ENCODE assay signal across 8 cellular contexts in the genomic region with DNA sequence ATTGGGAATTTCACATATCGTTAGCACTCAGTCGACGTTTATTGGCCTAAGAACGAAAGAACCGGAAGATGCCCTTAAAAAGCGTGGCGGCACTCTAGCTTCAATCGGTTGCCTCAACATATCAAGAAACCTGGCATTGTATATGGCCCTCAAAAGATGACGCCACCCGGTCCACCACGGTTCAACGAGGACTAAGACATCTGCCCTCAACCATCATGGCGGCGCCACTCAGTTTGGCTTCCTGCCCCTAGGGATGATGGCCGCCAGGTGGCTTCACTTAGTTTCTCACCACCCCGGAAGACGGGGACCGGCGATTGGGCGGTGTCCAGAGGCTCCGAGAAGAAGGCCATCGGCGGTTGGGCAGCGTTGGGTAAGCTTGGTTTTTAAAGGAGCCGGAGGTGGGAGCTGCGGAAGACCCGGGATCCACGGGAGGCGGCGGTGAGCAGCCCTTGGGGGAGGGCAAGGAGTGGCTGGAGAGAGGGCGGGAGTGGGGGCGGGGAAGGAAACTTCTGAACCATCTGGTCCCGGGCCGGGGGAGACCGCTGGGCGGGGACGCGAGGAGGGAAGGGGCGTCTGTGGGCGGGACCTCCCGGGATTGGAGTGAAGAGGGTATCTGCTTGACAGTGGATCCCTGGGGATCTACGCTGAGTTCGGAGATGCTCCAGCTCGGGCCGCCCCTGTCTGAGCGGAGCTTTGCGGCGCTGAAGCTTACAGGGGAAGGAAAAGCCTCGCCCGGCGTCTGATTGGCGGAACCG. TPM values are rescaled to one million over a fixed set of nuclear protein-coding genes. Genes with fewer than 3 reads are reported as not detected.
DNase-seq lines count a peak whose midpoint lies in the region; ATAC-seq and TF ChIP-seq lines count a peak whose summit lies in the region.

A gene (plus strand): TSS at position 592 of the 755 bp plus-strand sequence. CDS start 686 bp downstream, outside the sequence.

- H4K20me1 ChIP-seq in Karpas-422 (ENCODE audit: insufficient read depth, low read depth, low read length), result no peaks in the 10 kb centered on the region

- peak; percentile 70 for ATAC-seq in GM21825 (IDR thresholded peaks at IDR 0.05; ENCODE audit: unreplicated experiment)

- H3K4me1 ChIP-seq in Karpas-422 (ENCODE audit: low read length) (peaks cover 13% of the 10 kb centered on the region), esophagus muscularis mucosa (peaks cover 17 to 38% (median 37%) of the 10 kb centered on the region in 4 donors), muscle layer of duodenum (ENCODE audit: control insufficient read depth in 1 of 2, insufficient read depth in 2 of 2, low read length in 2 of 2) (peaks cover 3 to 22% of the 10 kb centered on the region in 2 donors)

- no peak for TF ChIP-seq EP300 in esophagus muscularis mucosa (IDR thresholded peaks at IDR 0.05)

- intact Hi-C loops in esophagus muscularis mucosa (cut with DNase I), result no loop called here

- H2AFZ ChIP-seq in Karpas-422 (ENCODE audit: low read length), result peak within 1 kb of the TSS; percentile 80

- H3K4me3 ChIP-seq in Karpas-422 (ENCODE audit: low read length), result peak within 1 kb of the TSS; percentile 100
- H3K4me3 ChIP-seq in esophagus muscularis mucosa, result peak within 1 kb of the TSS; percentile 82 to 96 (median 86)
- H3K4me3 ChIP-seq in muscle layer of duodenum (ENCODE audit: low read depth in 1 of 2, low read length in 2 of 2), result peak within 1 kb of the TSS; percentile 81 to 94

- peak within 1 kb of the TSS; percentile 100 for H3K4me2 ChIP-seq in Karpas-422 (ENCODE audit: low read depth, low read length, poor library complexity, severe bottlenecking)

- peak; percentile 31 for TF ChIP-seq POLR2A in esophagus muscularis mucosa (IDR thresholded peaks at IDR 0.05; ENCODE audit: low read depth)

- H3K9me3 ChIP-seq in Karpas-422 (ENCODE audit: low read length) (no peaks in the 10 kb centered on the region), esophagus muscularis mucosa (no peaks in the 10 kb centered on the region), muscle layer of duodenum (ENCODE audit: control insufficient read depth in 1 of 2, low read length in 2 of 2) (no peaks in the 10 kb centered on the region)

- no peaks in the 10 kb centered on the region; the same call in 1 of the 2 replicates for H3K9me2 ChIP-seq in Karpas-422 (replicated peaks; ENCODE audit: insufficient read depth, low read length)

- peaks cover 10% of the 10 kb centered on the region; the same call in 1 of the 2 replicates for H3K79me2 ChIP-seq in Karpas-422 (ENCODE audit: low read length)

- H3K36me3 ChIP-seq in Karpas-422 (ENCODE audit: insufficient read depth, low read length) (no peaks in the 10 kb centered on the region), esophagus muscularis mucosa (peaks cover 31 to 34% (median 33%) of the 10 kb centered on the region in 4 donors), muscle layer of duodenum (ENCODE audit: control insufficient read depth in 1 of 2, insufficient read depth in 2 of 2, low read length in 2 of 2) (peaks cover 20 to 28% of the 10 kb centered on the region in 2 donors)

- 1% methylated on average over 45 of the region's 53 CpGs for WGBS in esophagus muscularis mucosa

- TF ChIP-seq CTCF in esophagus muscularis mucosa (IDR thresholded peaks at IDR 0.05), result peak in 2 of 3 experiments; percentile 39 to 51

- peak within 1 kb of the TSS; percentile 99 for H3K9ac ChIP-seq in Karpas-422 (ENCODE audit: low read length)

- H3K27ac ChIP-seq in Karpas-422 (ENCODE audit: low read length) (peak within 1 kb of the TSS; percentile 90), esophagus muscularis mucosa (replicated peaks in 1 of 4) (peak within 1 kb of the TSS; percentile 95 to 99 (median 97)), muscle layer of duodenum (ENCODE audit: low read length) (peak within 1 kb of the TSS; percentile 95)

- no peaks in the 10 kb centered on the region for H3K27me3 ChIP-seq in Karpas-422 (ENCODE audit: low read length)
- H3K27me3 ChIP-seq in esophagus muscularis mucosa, result no peaks in the 10 kb centered on the region
- H3K27me3 ChIP-seq in muscle layer of duodenum (ENCODE audit: low read depth, low read length), result no peaks in the 10 kb centered on the region

- DNase-seq in DMS79 (lab: John Stamatoyannopoulos, UW), result peak; percentile 99
- DNase-seq in Karpas-422, result peak; percentile 99
- peak; percentile 99 for DNase-seq in RKO (ENCODE audit: low spot score)
- peak; percentile 96 for DNase-seq in activated T-helper 1 cell treated with Interleukin-2 at 50 U/mL for 16 hours (ENCODE audit: low read depth)
- DNase-seq in esophagus muscularis mucosa (ENCODE audit: extremely low spot score), result peak; percentile 100
- DNase-seq in stimulated activated CD8-positive, alpha-beta memory T cell treated with anti-CD3 and anti-CD28 coated beads, Interleukin-7, amount 100 ng/mL, for 4 hours (ENCODE audit: low read depth in 2 of 2), result peak; percentile 98 to 99

RNA-seq across cellular contexts. Expression of the gene that starts here (rescaled TPM):
- 17.4 and 42.0 TPM in 2 replicates for total RNA-seq in Karpas-422 (2014; rRNA removed; shearing (Covaris generic); ENCODE audit: low replicate concordance)
- 10 to 100 TPM; 30.3 to 54.0 (median 41.2) TPM for total RNA-seq in esophagus muscularis mucosa

Comparison
In these comparisons a context has a peak if more than half of its experiments do, and no peak if none do; other contexts are left out.
1. Peak in every context shown above with its lines: DNase-seq, ATAC-seq, H3K4me3 ChIP-seq and H3K27ac ChIP-seq.